Comparison of ENCODE assay signal across 30 cellular contexts in genomic region chr10:96826438-96826837, GRCh38.
"Had no signal": no experiment of that assay in that cellular context is flagged by ENCODE, and none has a peak within 500 bp of the region (broad histone marks: within the 10 kb centered on the region; RNA-seq: fewer than 3 reads in every experiment).

No MANE protein-coding gene starts in this region.

- H3K36me3 Mint-ChIP-seq: immature natural killer cell; mesothelial cell of epicardium; naive thymus-derived CD4-positive, alpha-beta T cell; stimulated activated naive B cell treated with anti-CD40 and anti-IgM and Interleukin-4, amounts not matched to agents 10 μg/mL and 1 μg/mL and 100 μg/mL, for 72 hours; WTC11 had no signal

- H3K9me3 Mint-ChIP-seq: activated CD4-positive, alpha-beta memory T cell treated with anti-CD3 and anti-CD28 coated beads, Interleukin-2, amount 10 ng/mL, durations not matched to agents 7 days and 5 days; activated CD4-positive, alpha-beta T cell treated with anti-CD3 and anti-CD28 coated beads, Interleukin-2, amount 10 ng/mL, durations not matched to agents 7 days and 5 days; activated naive CD8-positive, alpha-beta T cell treated with anti-CD3 and anti-CD28 coated beads, Interleukin-2, amount 50 U/mL, for 24 hours; activated T-cell treated with anti-CD3 and anti-CD28 coated beads, Interleukin-2, amount 50 U/mL, for 4 hours; activated T-helper 17 cell treated with anti-CD3 and anti-CD28 coated beads, Interleukin-2, amount 50 U/mL, for 72 hours; immature natural killer cell; mesothelial cell of epicardium; naive thymus-derived CD4-positive, alpha-beta T cell; stimulated activated naive B cell treated with anti-CD40 and anti-IgM and Interleukin-4, amounts not matched to agents 10 μg/mL and 1 μg/mL and 100 μg/mL, for 72 hours; WTC11 had no signal

- H3K27ac Mint-ChIP-seq: activated CD4-positive, alpha-beta memory T cell treated with anti-CD3 and anti-CD28 coated beads, Interleukin-2, amount 10 ng/mL, durations not matched to agents 7 days and 5 days; activated CD4-positive, alpha-beta T cell treated with anti-CD3 and anti-CD28 coated beads, Interleukin-2, amount 10 ng/mL, durations not matched to agents 7 days and 5 days; activated naive CD8-positive, alpha-beta T cell treated with anti-CD3 and anti-CD28 coated beads, Interleukin-2, amount 50 U/mL, for 24 hours; activated T-helper 17 cell treated with anti-CD3 and anti-CD28 coated beads, Interleukin-2, amount 50 U/mL, for 72 hours; immature natural killer cell; mesothelial cell of epicardium; naive thymus-derived CD4-positive, alpha-beta T cell; stimulated activated naive B cell treated with anti-CD40 and anti-IgM and Interleukin-4, amounts not matched to agents 10 μg/mL and 1 μg/mL and 100 μg/mL, for 72 hours; WTC11 had no signal

- H3K4me3 Mint-ChIP-seq: activated CD4-positive, alpha-beta memory T cell treated with anti-CD3 and anti-CD28 coated beads, Interleukin-2, amount 10 ng/mL, durations not matched to agents 7 days and 5 days; activated CD4-positive, alpha-beta T cell treated with anti-CD3 and anti-CD28 coated beads, Interleukin-2, amount 10 ng/mL, durations not matched to agents 7 days and 5 days; activated naive CD8-positive, alpha-beta T cell treated with anti-CD3 and anti-CD28 coated beads, Interleukin-2, amount 50 U/mL, for 24 hours; activated T-cell treated with anti-CD3 and anti-CD28 coated beads, Interleukin-2, amount 50 U/mL, for 4 hours; activated T-helper 17 cell treated with anti-CD3 and anti-CD28 coated beads, Interleukin-2, amount 50 U/mL, for 72 hours; immature natural killer cell; mesothelial cell of epicardium; naive thymus-derived CD4-positive, alpha-beta T cell; stimulated activated naive B cell treated with anti-CD40 and anti-IgM and Interleukin-4, amounts not matched to agents 10 μg/mL and 1 μg/mL and 100 μg/mL, for 72 hours; WTC11 had no signal

- FAIRE-seq: kidney had no signal

- H3K9me3 ChIP-seq: esophagus muscularis mucosa, heart left ventricle, psoas muscle, stomach, thyroid gland, upper lobe of left lung had no signal

- DNase-seq: activated CD4-positive, alpha-beta memory T cell treated with anti-CD3 and anti-CD28 coated beads, Interleukin-2, amount 10 ng/mL, durations not matched to agents 7 days and 5 days; activated CD4-positive, alpha-beta T cell treated with anti-CD3 and anti-CD28 coated beads for 1 hour; activated CD4-positive, alpha-beta T cell treated with anti-CD3 and anti-CD28 coated beads, Interleukin-2, amount 10 ng/mL, durations not matched to agents 7 days and 5 days; activated CD8-positive, alpha-beta memory T cell treated with anti-CD3 and anti-CD28 coated beads, Interleukin-2, amount 50 U/mL, for 48 hours; activated gamma-delta T cell treated with Interleukin-2 at 50 U/mL for 16 hours; activated naive CD4-positive, alpha-beta T cell treated with anti-CD3 and anti-CD28 coated beads, Interleukin-2, amount 50 U/mL, for 16 hours; activated naive CD8-positive, alpha-beta T cell treated with anti-CD3 and anti-CD28 coated beads, Interleukin-2, amount 50 U/mL, for 24 hours; activated T-cell treated with anti-CD3 and anti-CD28 coated beads, Interleukin-2, amount 50 U/mL, for 4 hours; amygdala; caudate nucleus; foreskin keratinocyte; heart left ventricle; hypothalamus; immature natural killer cell; kidney; left colon; naive thymus-derived CD4-positive, alpha-beta T cell; occipital lobe; psoas muscle; stimulated activated CD4-positive, alpha-beta T cell treated with anti-CD3 and anti-CD28 coated beads, Interleukin-1b, Interleukin-23, amount 100 ng/mL, for 48 hours; stimulated activated CD4-positive, alpha-beta T cell treated with anti-CD3 and anti-CD28 coated beads, Interleukin-4, amount 100 ng/mL, for 4 hours; stimulated activated CD8-positive, alpha-beta memory T cell treated with anti-CD3 and anti-CD28 coated beads, Interleukin-4, amount 100 ng/mL, for 48 hours; stimulated activated naive B cell treated with anti-CD40 and anti-IgM and Interleukin-4, amounts not matched to agents 10 μg/mL and 1 μg/mL and 100 μg/mL, for 72 hours; stomach; thyroid gland; upper lobe of left lung had no signal

- H3K27me3 Mint-ChIP-seq: activated CD4-positive, alpha-beta T cell treated with anti-CD3 and anti-CD28 coated beads, Interleukin-2, amount 10 ng/mL, durations not matched to agents 7 days and 5 days; activated naive CD8-positive, alpha-beta T cell treated with anti-CD3 and anti-CD28 coated beads, Interleukin-2, amount 50 U/mL, for 24 hours; activated T-helper 17 cell treated with anti-CD3 and anti-CD28 coated beads, Interleukin-2, amount 50 U/mL, for 72 hours; stimulated activated naive B cell treated with anti-CD40 and anti-IgM and Interleukin-4, amounts not matched to agents 10 μg/mL and 1 μg/mL and 100 μg/mL, for 72 hours had no signal

- ATAC-seq: activated naive CD8-positive, alpha-beta T cell treated with anti-CD3 and anti-CD28 coated beads, Interleukin-2, amount 50 U/mL, for 24 hours; activated T-cell treated with anti-CD3 and anti-CD28 coated beads, Interleukin-2, amount 50 U/mL, for 4 hours; activated T-helper 17 cell treated with anti-CD3 and anti-CD28 coated beads, Interleukin-2, amount 50 U/mL, for 72 hours; foreskin keratinocyte; left colon; naive thymus-derived CD4-positive, alpha-beta T cell; psoas muscle; stimulated activated naive B cell treated with anti-CD40 and anti-IgM and Interleukin-4, amounts not matched to agents 10 μg/mL and 1 μg/mL and 100 μg/mL, for 72 hours; WTC11 had no signal
